In genomic region chr22:28947125-28947524, GRCh38 we compare ENCODE assay signal across 39 cellular contexts.
"Had no signal": no experiment of that assay in that cellular context is flagged by ENCODE, and none has a peak within 500 bp of the region (broad histone marks: within the 10 kb centered on the region; RNA-seq: fewer than 3 reads in every experiment).

No MANE protein-coding gene starts in this region.

- H3K4me3 Mint-ChIP-seq: activated CD4-positive, alpha-beta memory T cell treated with anti-CD3 and anti-CD28 coated beads, Interleukin-2, amount 10 ng/mL, durations not matched to agents 7 days and 5 days; activated CD4-positive, alpha-beta T cell treated with anti-CD3 and anti-CD28 coated beads for 36 hours; activated CD4-positive, alpha-beta T cell treated with anti-CD3 and anti-CD28 coated beads, Interleukin-2, amount 10 ng/mL, durations not matched to agents 7 days and 5 days; activated CD8-positive, alpha-beta memory T cell treated with anti-CD3 and anti-CD28 coated beads, Interleukin-2, amount 10 ng/mL, durations not matched to agents 7 days and 5 days; activated CD8-positive, alpha-beta T cell treated with anti-CD3 and anti-CD28 coated beads, Interleukin-2, amount 10 ng/mL, durations not matched to agents 7 days and 5 days; activated naive CD4-positive, alpha-beta T cell treated with anti-CD3 and anti-CD28 coated beads, Interleukin-2, amount 10 ng/mL, durations not matched to agents 7 days and 5 days; activated naive CD8-positive, alpha-beta T cell; activated naive CD8-positive, alpha-beta T cell treated with anti-CD3 and anti-CD28 coated beads, Interleukin-2, amount 10 ng/mL, durations not matched to agents 7 days and 5 days; activated naive CD8-positive, alpha-beta T cell treated with anti-CD3 and anti-CD28 coated beads, Interleukin-2, amount 50 U/mL, for 24 hours; activated T-cell treated with anti-CD3 and anti-CD28 coated beads, Interleukin-2, amount 50 U/mL, for 24 hours; brain; central memory CD8-positive, alpha-beta T cell; T-helper 1 cell treated with Interleukin-12 subunit alpha and Interleukin-12 subunit beta and Interleukin-4 antibody, amounts not matched to agents 30 μg/mL and 1 μg/mL, for 36 hours; T-helper 2 cell treated with Interferon-gamma antibody and Interleukin-4, amounts not matched to agents 5 μg/mL and 100 μg/mL, for 36 hours; WTC11 had no signal

- H3K27me3 Mint-ChIP-seq: brain had no signal

- ATAC-seq: activated CD4-positive, alpha-beta T cell treated with anti-CD3 and anti-CD28 coated beads for 36 hours; activated CD4-positive, CD25-positive, alpha-beta regulatory T cell treated with anti-CD3 and anti-CD28 coated beads, Interleukin-2, amount 50 U/mL, for 24 hours; activated CD8-positive, alpha-beta memory T cell treated with anti-CD3 and anti-CD28 coated beads, Interleukin-2, amount 10 ng/mL, durations not matched to agents 7 days and 5 days; activated CD8-positive, alpha-beta T cell treated with anti-CD3 and anti-CD28 coated beads, Interleukin-2, amount 10 ng/mL, durations not matched to agents 7 days and 5 days; activated naive CD8-positive, alpha-beta T cell treated with anti-CD3 and anti-CD28 coated beads, Interleukin-2, amount 50 U/mL, for 24 hours; WTC11 had no signal

- H3K4me3 ChIP-seq: ascending aorta, cardiac muscle cell had no signal

- H3K4me1 Mint-ChIP-seq: activated CD4-positive, alpha-beta memory T cell treated with anti-CD3 and anti-CD28 coated beads, Interleukin-2, amount 10 ng/mL, durations not matched to agents 7 days and 5 days; activated CD4-positive, alpha-beta T cell treated with anti-CD3 and anti-CD28 coated beads for 36 hours; activated CD4-positive, alpha-beta T cell treated with anti-CD3 and anti-CD28 coated beads, Interleukin-2, amount 10 ng/mL, durations not matched to agents 7 days and 5 days; activated CD8-positive, alpha-beta memory T cell treated with anti-CD3 and anti-CD28 coated beads, Interleukin-2, amount 10 ng/mL, durations not matched to agents 7 days and 5 days; activated naive CD4-positive, alpha-beta T cell treated with anti-CD3 and anti-CD28 coated beads, Interleukin-2, amount 10 ng/mL, durations not matched to agents 7 days and 5 days; activated naive CD8-positive, alpha-beta T cell treated with anti-CD3 and anti-CD28 coated beads, Interleukin-2, amount 10 ng/mL, durations not matched to agents 7 days and 5 days; activated naive CD8-positive, alpha-beta T cell treated with anti-CD3 and anti-CD28 coated beads, Interleukin-2, amount 50 U/mL, for 24 hours; central memory CD8-positive, alpha-beta T cell had no signal

- DNase-seq: activated CD4-positive, alpha-beta memory T cell treated with anti-CD3 and anti-CD28 coated beads, Interleukin-2, amount 10 ng/mL, durations not matched to agents 7 days and 5 days; activated CD4-positive, alpha-beta T cell treated with anti-CD3 and anti-CD28 coated beads for 1 hour; activated CD4-positive, alpha-beta T cell treated with anti-CD3 and anti-CD28 coated beads for 36 hours; activated CD4-positive, alpha-beta T cell treated with anti-CD3 and anti-CD28 coated beads for 48 hours; activated CD4-positive, alpha-beta T cell treated with anti-CD3 and anti-CD28 coated beads, Interleukin-2, amount 10 ng/mL, durations not matched to agents 7 days and 5 days; activated CD4-positive, alpha-beta T cell treated with anti-CD3 and anti-CD28 coated beads, Interleukin-2, amount 50 U/mL, for 48 hours; activated CD4-positive, CD25-positive, alpha-beta regulatory T cell; activated CD8-positive, alpha-beta memory T cell treated with anti-CD3 and anti-CD28 coated beads for 24 hours; activated CD8-positive, alpha-beta memory T cell treated with anti-CD3 and anti-CD28 coated beads, Interleukin-2, amount 10 ng/mL, durations not matched to agents 7 days and 5 days; activated CD8-positive, alpha-beta memory T cell treated with anti-CD3 and anti-CD28 coated beads, Interleukin-2, amount 50 U/mL, for 48 hours; activated CD8-positive, alpha-beta T cell treated with anti-CD3 and anti-CD28 coated beads, Interleukin-2, amount 10 ng/mL, durations not matched to agents 7 days and 5 days; activated effector memory CD4-positive, alpha-beta T cell treated with Interleukin-2 at 50 U/mL for 16 hours; activated gamma-delta T cell; activated naive CD4-positive, alpha-beta T cell treated with anti-CD3 and anti-CD28 coated beads, Interleukin-2, amount 10 ng/mL, durations not matched to agents 7 days and 5 days; activated naive CD4-positive, alpha-beta T cell treated with Interleukin-2 at 50 U/mL for 16 hours; activated naive CD8-positive, alpha-beta T cell treated with anti-CD3 and anti-CD28 coated beads, Interleukin-2, amount 10 ng/mL, durations not matched to agents 7 days and 5 days; activated naive CD8-positive, alpha-beta T cell treated with anti-CD3 and anti-CD28 coated beads, Interleukin-2, amount 50 U/mL, for 24 hours; activated T-cell treated with anti-CD3 and anti-CD28 coated beads, Interleukin-2, amount 50 U/mL, for 24 hours; activated T-cell treated with anti-CD3 and anti-CD28 coated beads, Interleukin-2, amount 50 U/mL, for 48 hours; amygdala; anterior cingulate cortex; caudate nucleus; cerebellar nuclear complex; T-helper 1 cell; T-helper 2 cell; T-helper 9 cell; WERI-Rb-1 had no signal

- FAIRE-seq: bronchial epithelial cell, TTC549 had no signal

- H3K36me3 ChIP-seq: ascending aorta, cardiac muscle cell, WERI-Rb-1 had no signal

- H3K27ac Mint-ChIP-seq: activated CD4-positive, alpha-beta memory T cell treated with anti-CD3 and anti-CD28 coated beads, Interleukin-2, amount 10 ng/mL, durations not matched to agents 7 days and 5 days; activated CD4-positive, alpha-beta T cell treated with anti-CD3 and anti-CD28 coated beads for 36 hours; activated CD4-positive, alpha-beta T cell treated with anti-CD3 and anti-CD28 coated beads, Interleukin-2, amount 10 ng/mL, durations not matched to agents 7 days and 5 days; activated CD8-positive, alpha-beta memory T cell treated with anti-CD3 and anti-CD28 coated beads, Interleukin-2, amount 10 ng/mL, durations not matched to agents 7 days and 5 days; activated CD8-positive, alpha-beta T cell treated with anti-CD3 and anti-CD28 coated beads, Interleukin-2, amount 10 ng/mL, durations not matched to agents 7 days and 5 days; activated naive CD4-positive, alpha-beta T cell treated with anti-CD3 and anti-CD28 coated beads, Interleukin-2, amount 10 ng/mL, durations not matched to agents 7 days and 5 days; activated naive CD8-positive, alpha-beta T cell; activated naive CD8-positive, alpha-beta T cell treated with anti-CD3 and anti-CD28 coated beads, Interleukin-2, amount 10 ng/mL, durations not matched to agents 7 days and 5 days; activated naive CD8-positive, alpha-beta T cell treated with anti-CD3 and anti-CD28 coated beads, Interleukin-2, amount 50 U/mL, for 24 hours; activated T-cell treated with anti-CD3 and anti-CD28 coated beads, Interleukin-2, amount 50 U/mL, for 24 hours; activated T-helper 2 cell treated with anti-CD3 and anti-CD28 coated beads, Interferon-gamma antibody, Interleukin-2, Interleukin-4, amounts not matched to agents 10 μg/mL and 5 μg/mL and 100 μg/mL, durations not matched to agents 14 hours and 24 hours and 36 hours; T-helper 1 cell treated with Interleukin-12 subunit alpha and Interleukin-12 subunit beta and Interleukin-4 antibody, amounts not matched to agents 30 μg/mL and 1 μg/mL, for 36 hours; T-helper 2 cell treated with Interferon-gamma antibody and Interleukin-4, amounts not matched to agents 5 μg/mL and 100 μg/mL, for 36 hours; WTC11 had no signal

- H3K27ac ChIP-seq: ascending aorta, cardiac muscle cell, WERI-Rb-1 had no signal

- H3K27me3 ChIP-seq: ascending aorta, cardiac muscle cell had no signal
